In the genomic region with DNA sequence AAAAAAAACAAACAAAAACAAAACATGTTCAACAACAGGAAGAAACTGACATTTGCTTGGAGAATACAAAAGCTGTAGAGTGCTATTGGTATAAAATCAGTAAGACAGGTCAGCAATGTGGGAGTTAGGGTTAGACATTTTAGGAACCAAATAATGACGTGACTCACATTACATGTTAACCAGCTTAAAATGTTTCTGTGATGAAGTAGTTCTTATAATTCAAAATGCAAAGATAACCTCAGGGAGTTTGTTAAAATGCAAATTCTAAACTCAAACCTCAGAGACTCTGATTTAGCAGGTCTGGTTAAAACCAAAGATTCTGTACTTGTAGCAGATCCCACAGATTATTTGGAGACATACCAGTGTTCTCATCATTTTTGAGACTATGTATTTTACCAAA, we compare ENCODE assay signal across 27 cellular contexts.
DNase-seq lines count a peak whose midpoint lies in the region; ATAC-seq and TF ChIP-seq lines count a peak whose summit lies in the region.
"Had no signal": no experiment of that assay in that cellular context is flagged by ENCODE, and none has a peak within 500 bp of the region (broad histone marks: within the 10 kb centered on the region; RNA-seq: fewer than 3 reads in every experiment).

No MANE protein-coding gene starts in this region.

- H3K27ac ChIP-seq in SK-N-SH (ENCODE audit: low read depth in 2 of 2, low read length in 1 of 2) (peak overlapping the region in 1 of 2 experiments; percentile 85; a peak in 1 of 4 replicates), osteoblast (ENCODE audit: low read depth, low read length) (peak overlapping the region; percentile 70)
- H3K27ac ChIP-seq: ascending aorta, gastroesophageal sphincter, HL-60, parathyroid adenoma had no signal

- no peak for ATAC-seq in HG03342 (IDR thresholded peaks at IDR 0.05; ENCODE audit: unreplicated experiment)
- ATAC-seq: activated CD4-positive, alpha-beta T cell treated with anti-CD3 and anti-CD28 coated beads for 36 hours; gastroesophageal sphincter; natural killer cell treated with Interleukin-12 subunit alpha and Interleukin-12 subunit beta and Interleukin-15 and Interleukin-18, amount 100 ng/mL, for 72 hours; right cardiac atrium; stimulated activated naive CD8-positive, alpha-beta T cell treated with anti-CD3 and anti-CD28 coated beads, Interleukin-15, Interleukin-2, amounts not matched to agents 100 U/mL and 50 U/mL, for 24 hours; T-helper 17 cell had no signal

- CTCF ChIA-PET in SK-N-SH (lab: Yijun Ruan, JAX): no interaction called here

- H4K20me1 ChIP-seq in SK-N-SH (ENCODE audit: insufficient read depth) (no peaks in the 10 kb centered on the region), osteoblast (ENCODE audit: insufficient read depth, low read length) (no peaks in the 10 kb centered on the region)

- peaks cover 40% of the 10 kb centered on the region for H3F3A ChIP-seq in SK-N-SH (replicated peaks; ENCODE audit: insufficient read depth)

- DNase-seq in ELR (ENCODE audit: low read depth) (peak; percentile 63), SK-N-SH (no peak), dedifferentiated amniotic fluid mesenchymal stem cell (ENCODE audit: extremely low spot score) (peak; percentile 51), osteoblast (ENCODE audit: insufficient read length, low spot score, missing footprints) (no peak), NCI-H2227 treated with DMSO at 0.1 percent for 48 hours (lab: John Stamatoyannopoulos, UW) (no peak), AG08395 (ENCODE audit: low spot score) (no peak)
- no peak for DNase-seq in central memory CD4-positive, alpha-beta T cell
- DNase-seq: activated CD4-positive, alpha-beta T cell treated with anti-CD3 and anti-CD28 coated beads for 36 hours; activated naive CD4-positive, alpha-beta T cell; activated T-cell treated with anti-CD3 and anti-CD28 coated beads, Interleukin-2, amount 50 U/mL, for 48 hours; CD4-positive, CD25-positive, alpha-beta regulatory T cell; effector memory CD4-positive, alpha-beta T cell; erythroblast; hippocampal formation; NCI-H1092 treated with DMSO at 0.1 percent for 48 hours; NCI-H1930; NCI-H748 treated with DMSO at 0.1 percent for 48 hours; right cardiac atrium; RPMI8226; stimulated activated naive CD8-positive, alpha-beta T cell treated with anti-CD3 and anti-CD28 coated beads, Interleukin-15, Interleukin-2, amounts not matched to agents 100 U/mL and 50 U/mL, for 24 hours; T-helper 17 cell had no signal

- no peak overlapping the region; the same call in 1 of the 2 replicates for H2AFZ ChIP-seq in SK-N-SH (ENCODE audit: low read depth)
- H2AFZ ChIP-seq in osteoblast (ENCODE audit: low read length): no peak overlapping the region
- H2AFZ ChIP-seq: parathyroid adenoma had no signal

- no peak for TF ChIP-seq RAD21 in SK-N-SH (IDR thresholded peaks at IDR 0.05; ENCODE audit: low read length)

- no peaks in the 10 kb centered on the region for H3K9me3 ChIP-seq in SK-N-SH
- no peaks in the 10 kb centered on the region for H3K9me3 ChIP-seq in osteoblast (ENCODE audit: low read depth, low read length)
- H3K9me3 ChIP-seq: ascending aorta, gastroesophageal sphincter had no signal

- no peaks in the 10 kb centered on the region for H3K27me3 ChIP-seq in SK-N-SH (ENCODE audit: insufficient read depth)
- no peaks in the 10 kb centered on the region for H3K27me3 ChIP-seq in osteoblast (ENCODE audit: insufficient read depth, low read length)
- H3K27me3 ChIP-seq: ascending aorta, gastroesophageal sphincter had no signal

- 15% methylated on average over 1 of the region's 1 CpG for WGBS in SK-N-SH (ENCODE audit: low lambda C conversion rate)

- H3K4me1 ChIP-seq in SK-N-SH (ENCODE audit: control insufficient read depth in 1 of 2, insufficient read depth in 2 of 2, low read depth in 1 of 2, low read length in 1 of 2): peaks cover 0 to 23% of the 10 kb centered on the region in 2 experiments; a peak in 3 of 4 replicates
- H3K4me1 ChIP-seq in osteoblast (ENCODE audit: insufficient read depth, low read length): peaks cover 37% of the 10 kb centered on the region
- H3K4me1 ChIP-seq: gastroesophageal sphincter, parathyroid adenoma had no signal

- H3K4me3 ChIP-seq in SK-N-SH (ENCODE audit: low read depth in 2 of 2, low read length in 1 of 2): no peak overlapping the region
- H3K4me3 ChIP-seq in osteoblast (ENCODE audit: insufficient read depth, low read length): no peak overlapping the region
- H3K4me3 ChIP-seq: ascending aorta, gastroesophageal sphincter had no signal

- POLR2A ChIA-PET in SK-N-SH (lab: Yijun Ruan, JAX): no interaction called here

- H3K9me2 ChIP-seq in SK-N-SH: no peaks in the 10 kb centered on the region

- H3K9ac ChIP-seq in SK-N-SH: no peak overlapping the region
- H3K9ac ChIP-seq: parathyroid adenoma had no signal

- H3K79me2 ChIP-seq in SK-N-SH (ENCODE audit: insufficient read depth) (no peaks in the 10 kb centered on the region), osteoblast (ENCODE audit: insufficient read depth, low read length) (no peaks in the 10 kb centered on the region)
- H3K79me2 ChIP-seq: parathyroid adenoma had no signal

- H3K36me3 ChIP-seq in SK-N-SH (replicated peaks in 1 of 2; ENCODE audit: control insufficient read depth in 1 of 2, insufficient read depth in 2 of 2, low read length in 1 of 2) (no peaks in the 10 kb centered on the region), osteoblast (ENCODE audit: insufficient read depth, low read length) (no peaks in the 10 kb centered on the region)
- H3K36me3 ChIP-seq: ascending aorta, gastroesophageal sphincter had no signal

- H3K4me2 ChIP-seq in SK-N-SH: no peak overlapping the region
- H3K4me2 ChIP-seq in osteoblast (ENCODE audit: insufficient read depth, low read length): no peak overlapping the region

- no peak for TF ChIP-seq EP300 in SK-N-SH (IDR thresholded peaks at IDR 0.05; ENCODE audit: borderline replicate concordance in 1 of 2, low read depth in 1 of 2, low read length in 1 of 2)

- TF ChIP-seq CTCF in SK-N-SH (IDR thresholded peaks at IDR 0.05): no peak
- no peak for TF ChIP-seq CTCF in osteoblast (IDR thresholded peaks at IDR 0.05; ENCODE audit: extremely low read depth, low read depth, low read length)

TF ChIP-seq in SK-N-SH, 30 proteins besides CTCF, POLR2A, EP300 and RAD21:
- no peak for TF ChIP-seq POLR2AphosphoS5 (IDR thresholded peaks at IDR 0.05; ENCODE audit: low read depth, low read length)
- TF ChIP-seq JUND (IDR thresholded peaks at IDR 0.05): peak; percentile 30; the same call in 1 of the 2 replicates
- TF ChIP-seq, protein P1, sequence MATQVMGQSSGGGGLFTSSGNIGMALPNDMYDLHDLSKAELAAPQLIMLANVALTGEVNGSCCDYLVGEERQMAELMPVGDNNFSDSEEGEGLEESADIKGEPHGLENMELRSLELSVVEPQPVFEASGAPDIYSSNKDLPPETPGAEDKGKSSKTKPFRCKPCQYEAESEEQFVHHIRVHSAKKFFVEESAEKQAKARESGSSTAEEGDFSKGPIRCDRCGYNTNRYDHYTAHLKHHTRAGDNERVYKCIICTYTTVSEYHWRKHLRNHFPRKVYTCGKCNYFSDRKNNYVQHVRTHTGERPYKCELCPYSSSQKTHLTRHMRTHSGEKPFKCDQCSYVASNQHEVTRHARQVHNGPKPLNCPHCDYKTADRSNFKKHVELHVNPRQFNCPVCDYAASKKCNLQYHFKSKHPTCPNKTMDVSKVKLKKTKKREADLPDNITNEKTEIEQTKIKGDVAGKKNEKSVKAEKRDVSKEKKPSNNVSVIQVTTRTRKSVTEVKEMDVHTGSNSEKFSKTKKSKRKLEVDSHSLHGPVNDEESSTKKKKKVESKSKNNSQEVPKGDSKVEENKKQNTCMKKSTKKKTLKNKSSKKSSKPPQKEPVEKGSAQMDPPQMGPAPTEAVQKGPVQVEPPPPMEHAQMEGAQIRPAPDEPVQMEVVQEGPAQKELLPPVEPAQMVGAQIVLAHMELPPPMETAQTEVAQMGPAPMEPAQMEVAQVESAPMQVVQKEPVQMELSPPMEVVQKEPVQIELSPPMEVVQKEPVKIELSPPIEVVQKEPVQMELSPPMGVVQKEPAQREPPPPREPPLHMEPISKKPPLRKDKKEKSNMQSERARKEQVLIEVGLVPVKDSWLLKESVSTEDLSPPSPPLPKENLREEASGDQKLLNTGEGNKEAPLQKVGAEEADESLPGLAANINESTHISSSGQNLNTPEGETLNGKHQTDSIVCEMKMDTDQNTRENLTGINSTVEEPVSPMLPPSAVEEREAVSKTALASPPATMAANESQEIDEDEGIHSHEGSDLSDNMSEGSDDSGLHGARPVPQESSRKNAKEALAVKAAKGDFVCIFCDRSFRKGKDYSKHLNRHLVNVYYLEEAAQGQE (IDR thresholded peaks at IDR 0.05; ENCODE audit: low read depth, low read length): no peak
- TF ChIP-seq NFIC (IDR thresholded peaks at IDR 0.05; ENCODE audit: borderline replicate concordance): no peak
- TF ChIP-seq MXI1 (IDR thresholded peaks at IDR 0.05; ENCODE audit: low read depth, low read length): no peak
- TF ChIP-seq FOSL2 (IDR thresholded peaks at IDR 0.05; ENCODE audit: borderline replicate concordance, low read depth): peak; percentile 9; the same call in 1 of the 2 replicates
- TF ChIP-seq, protein P2, sequence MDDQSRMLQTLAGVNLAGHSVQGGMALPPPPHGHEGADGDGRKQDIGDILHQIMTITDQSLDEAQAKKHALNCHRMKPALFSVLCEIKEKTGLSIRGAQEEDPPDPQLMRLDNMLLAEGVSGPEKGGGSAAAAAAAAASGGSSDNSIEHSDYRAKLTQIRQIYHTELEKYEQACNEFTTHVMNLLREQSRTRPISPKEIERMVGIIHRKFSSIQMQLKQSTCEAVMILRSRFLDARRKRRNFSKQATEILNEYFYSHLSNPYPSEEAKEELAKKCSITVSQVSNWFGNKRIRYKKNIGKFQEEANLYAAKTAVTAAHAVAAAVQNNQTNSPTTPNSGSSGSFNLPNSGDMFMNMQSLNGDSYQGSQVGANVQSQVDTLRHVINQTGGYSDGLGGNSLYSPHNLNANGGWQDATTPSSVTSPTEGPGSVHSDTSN (IDR thresholded peaks at IDR 0.05): 0 out of 2 replicates have a peak, but pooled peaks have one; percentile 26

Comparison
In these comparisons a context has a peak if more than half of its experiments do, and no peak if none do; other contexts are left out.
1. DNase-seq: peak in ELR (single experiment) and dedifferentiated amniotic fluid mesenchymal stem cell (single experiment); none in SK-N-SH (single experiment), osteoblast (single experiment), central memory CD4-positive, alpha-beta T cell (single experiment), NCI-H2227 treated with DMSO at 0.1 percent for 48 hours (single experiment) and AG08395 (single experiment).